In genomic region chr5:78899922-78900362, GRCh38 we compare ENCODE assay signal across 8 cellular contexts.
A peak's percentile ranks its signal among the peaks of the same experiment; 100 is the strongest.
DNase-seq lines count a peak whose midpoint lies in the region; ATAC-seq, FAIRE-seq and TF ChIP-seq lines count a peak whose summit lies in the region.

No MANE protein-coding gene starts in this region.

- FAIRE-seq in A204.1 (lab: Jason Lieb, UNC) (peak; percentile 37), G401.6 (lab: Jason Lieb, UNC) (peak; percentile 79)

- no peaks in the 10 kb centered on the region for H3K27me3 ChIP-seq in mesendoderm (ENCODE audit: insufficient read depth, low read length, poor library complexity)

- H3K4ac ChIP-seq in mesendoderm (ENCODE audit: low read depth, low read length), result no peak overlapping the region

- no peak overlapping the region for H3K27ac ChIP-seq in mesendoderm (ENCODE audit: low read depth, low read length)

- no peaks in the 10 kb centered on the region for H3K79me2 ChIP-seq in mesendoderm (ENCODE audit: control insufficient read depth, insufficient read depth, low read length)

- peak overlapping the region; percentile 22 for H3K18ac ChIP-seq in mesendoderm (ENCODE audit: low read length)

- peak overlapping the region; percentile 62 for H3K56ac ChIP-seq in mesendoderm (ENCODE audit: low read length)

- no peak overlapping the region for H4K8ac ChIP-seq in mesendoderm (ENCODE audit: low read depth, low read length)

- no peak overlapping the region for H3K9ac ChIP-seq in mesendoderm (ENCODE audit: low read length)

- no CpG with 5 or more reads among the region's 3 CpGs for WGBS in mesendoderm (ENCODE audit: extremely low coverage, insufficient coverage, low lambda C conversion rate)

- no peak for ATAC-seq in HG03520 (IDR thresholded peaks at IDR 0.05; ENCODE audit: unreplicated experiment)
- no peak for ATAC-seq in GM19455 (IDR thresholded peaks at IDR 0.05; ENCODE audit: unreplicated experiment)

- H3K4me2 ChIP-seq in mesendoderm (ENCODE audit: low read length), result no peak overlapping the region

- TF ChIP-seq CTCF in astrocyte of the spinal cord (IDR thresholded peaks at IDR 0.05; ENCODE audit: low read depth, low read length), result peak; percentile 84

- no peak overlapping the region for H4K5ac ChIP-seq in mesendoderm (ENCODE audit: low read length)

- H2BK15ac ChIP-seq in mesendoderm (replicated peaks; ENCODE audit: low read depth), result no peak overlapping the region

- no peaks in the 10 kb centered on the region for H3K36me3 ChIP-seq in mesendoderm (ENCODE audit: control insufficient read depth, insufficient read depth, low read length)

- no peaks in the 10 kb centered on the region for H3K79me1 ChIP-seq in mesendoderm (ENCODE audit: low read length)

- in situ Hi-C loops in astrocyte of the spinal cord (cut with HindIII; ENCODE audit: low sequenced_read_pairs), result no loop called here

- H3K23ac ChIP-seq in mesendoderm (ENCODE audit: low read length), result no peak overlapping the region

- no peak overlapping the region for H2BK5ac ChIP-seq in mesendoderm (ENCODE audit: low read length)

- no peak overlapping the region for H2BK120ac ChIP-seq in mesendoderm (ENCODE audit: low read depth, low read length)

- H3K4me3 ChIP-seq in astrocyte of the spinal cord (ENCODE audit: low read depth, low read length) (no peak overlapping the region), mesendoderm (ENCODE audit: low read length) (no peak overlapping the region)

- no peaks in the 10 kb centered on the region for H3K4me1 ChIP-seq in mesendoderm (ENCODE audit: control insufficient read depth, low read depth, low read length)

- DNase-seq in NCI-H226 (peak; percentile 65), astrocyte of the spinal cord (ENCODE audit: low read depth, low spot score) (peak; percentile 74), mesendoderm (peak; percentile 86), T-helper 9 cell (no peak)

- H2AK5ac ChIP-seq in mesendoderm (ENCODE audit: low read length), result no peak overlapping the region
